ENCODE assay signal across 35 cellular contexts in the genomic region with DNA sequence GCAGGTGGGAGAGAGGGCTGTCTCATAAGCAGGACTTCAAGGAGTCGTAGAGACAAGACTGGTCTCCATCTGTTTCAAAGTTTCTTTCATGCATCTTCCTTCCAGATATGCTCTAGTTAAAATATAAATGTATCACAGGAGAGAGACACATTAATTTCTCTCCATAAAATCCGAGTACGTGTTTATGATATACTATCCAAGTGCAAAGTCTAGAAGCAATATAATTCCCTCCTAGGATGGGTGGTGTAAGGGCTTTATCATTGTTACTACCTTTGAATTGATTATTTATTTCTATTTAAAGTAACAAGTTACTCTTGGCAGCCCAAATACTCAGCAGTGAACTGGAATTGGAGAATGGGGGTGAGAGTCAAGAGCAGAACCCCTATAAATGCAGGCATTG.
"Had no signal": no experiment of that assay in that cellular context is flagged by ENCODE, and none has a peak within 500 bp of the region (broad histone marks: within the 10 kb centered on the region; RNA-seq: fewer than 3 reads in every experiment).

No MANE protein-coding gene starts in this region.

- H3K9me3 ChIP-seq: adrenal gland, ascending aorta had no signal

- FAIRE-seq: astrocyte, bronchial epithelial cell had no signal

- H3K4me3 ChIP-seq: adrenal gland, ascending aorta, body of pancreas, breast epithelium, cardiac muscle cell had no signal

- H3K4me1 ChIP-seq: adrenal gland, ascending aorta, body of pancreas, breast epithelium had no signal

- ATAC-seq: activated naive CD4-positive, alpha-beta T cell treated with anti-CD3 and anti-CD28 coated beads, Interleukin-2, amount 50 U/mL, for 72 hours; activated T-cell treated with anti-CD3 and anti-CD28 coated beads, Interleukin-2, amount 50 U/mL, for 4 hours; activated T-cell treated with anti-CD3 and anti-CD28 coated beads, Interleukin-2, amount 50 U/mL, for 72 hours; activated T-helper 17 cell treated with anti-CD3 and anti-CD28 coated beads, Interleukin-2, amount 50 U/mL, for 72 hours; body of pancreas had no signal

- DNase-seq: activated effector memory CD4-positive, alpha-beta T cell treated with anti-CD3 and anti-CD28 coated beads, Interleukin-2, amount 50 U/mL, for 16 hours; activated effector memory CD4-positive, alpha-beta T cell treated with Interleukin-2 at 50 U/mL for 16 hours; activated gamma-delta T cell; activated gamma-delta T cell treated with Interleukin-2 at 50 U/mL for 16 hours; activated naive CD4-positive, alpha-beta T cell; activated naive CD4-positive, alpha-beta T cell treated with anti-CD3 and anti-CD28 coated beads for 36 hours; activated naive CD4-positive, alpha-beta T cell treated with anti-CD3 and anti-CD28 coated beads, Interleukin-2, amount 10 ng/mL, durations not matched to agents 7 days and 5 days; activated naive CD4-positive, alpha-beta T cell treated with anti-CD3 and anti-CD28 coated beads, Interleukin-2, amount 50 U/mL, for 16 hours; activated naive CD4-positive, alpha-beta T cell treated with Interleukin-2 at 50 U/mL for 16 hours; activated naive CD8-positive, alpha-beta T cell treated with anti-CD3 and anti-CD28 coated beads for 36 hours; activated naive CD8-positive, alpha-beta T cell treated with anti-CD3 and anti-CD28 coated beads, Interleukin-2, amount 10 ng/mL, durations not matched to agents 7 days and 5 days; activated naive CD8-positive, alpha-beta T cell treated with anti-CD3 and anti-CD28 coated beads, Interleukin-2, amount 50 U/mL, for 24 hours; activated T-cell treated with anti-CD3 and anti-CD28 coated beads for 4 hours; activated T-cell treated with anti-CD3 and anti-CD28 coated beads, Interleukin-2, amount 50 U/mL, for 1 hour; activated T-cell treated with anti-CD3 and anti-CD28 coated beads, Interleukin-2, amount 50 U/mL, for 24 hours; activated T-cell treated with anti-CD3 and anti-CD28 coated beads, Interleukin-2, amount 50 U/mL, for 4 hours; activated T-cell treated with anti-CD3 and anti-CD28 coated beads, Interleukin-2, amount 50 U/mL, for 48 hours; activated T-cell treated with anti-CD3 and anti-CD28 coated beads, Interleukin-2, amount 50 U/mL, for 72 hours; adrenal gland; amniotic stem cell; amygdala; anterior cingulate cortex; aorta; body of pancreas; brain microvascular endothelial cell; caudate nucleus; central memory CD4-positive, alpha-beta T cell; cerebellar nuclear complex had no signal

- H3K36me3 ChIP-seq: adrenal gland, ascending aorta, brain microvascular endothelial cell, breast epithelium, cardiac muscle cell had no signal

- H3K27me3 ChIP-seq: adrenal gland, ascending aorta, body of pancreas, brain microvascular endothelial cell, breast epithelium, cardiac muscle cell had no signal

- H3K27ac ChIP-seq: adrenal gland, ascending aorta, body of pancreas, brain microvascular endothelial cell, breast epithelium, cardiac muscle cell had no signal
